1 cellular context compared by ENCODE assay signal in the genomic region with DNA sequence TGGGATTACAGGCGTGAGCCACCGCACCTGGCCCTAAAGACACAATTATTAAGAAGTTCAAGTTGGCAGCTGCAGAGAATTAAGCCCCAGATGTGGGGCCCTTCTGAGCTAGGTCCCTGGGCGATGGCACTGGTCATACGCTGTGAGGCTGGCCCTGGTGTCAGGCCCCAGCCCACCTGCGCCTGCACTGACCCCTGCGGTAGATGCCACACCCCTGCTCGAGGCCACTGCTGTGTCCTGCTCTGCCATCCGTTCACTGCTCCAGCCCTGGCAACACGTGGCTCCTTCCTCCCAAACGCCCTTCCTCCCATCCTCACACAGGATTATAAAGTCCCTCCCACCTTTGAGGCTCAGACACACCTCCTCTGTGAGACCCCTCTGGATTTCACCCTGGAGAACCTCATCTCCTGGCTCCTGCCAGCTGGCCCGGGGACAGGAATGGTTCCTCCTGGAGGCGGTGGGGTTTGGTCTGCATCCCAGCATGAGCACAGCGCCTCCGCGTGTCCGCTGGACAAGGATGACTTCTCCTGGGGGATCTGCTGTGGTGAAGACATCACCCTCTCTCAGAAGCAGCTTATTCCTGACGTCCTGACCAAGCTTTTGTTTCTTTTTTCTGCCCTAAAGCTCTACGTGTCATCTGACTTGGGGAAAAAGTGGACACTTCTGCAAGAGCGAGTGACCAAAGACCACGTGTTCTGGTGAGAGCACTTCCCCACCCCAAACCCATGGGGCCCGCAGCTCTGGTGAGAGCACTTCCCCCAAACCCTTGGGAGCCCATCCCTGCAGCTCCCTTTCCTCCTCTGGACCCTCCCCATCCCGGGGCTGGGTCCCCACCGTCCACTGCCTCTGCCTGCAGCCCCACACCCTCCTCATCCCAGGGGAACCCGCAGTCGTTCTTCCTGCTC.
TF ChIP-seq lines count a peak whose summit lies in the region.

No MANE protein-coding gene starts in this region.

TF ChIP-seq in GM23338, 12 proteins besides CTCF, POLR2A, EP300 and RAD21:
- TF ChIP-seq JUNB (IDR thresholded peaks at IDR 0.05; ENCODE audit: unreplicated experiment), result no peak
- no peak for TF ChIP-seq CREB1 (CRISPR knock-in tag; IDR thresholded peaks at IDR 0.05; ENCODE audit: low read depth)
- no peak for TF ChIP-seq EZH2 (IDR thresholded peaks at IDR 0.05; ENCODE audit: low read depth, unreplicated experiment)
- no peak for TF ChIP-seq STAT1 (IDR thresholded peaks at IDR 0.05; ENCODE audit: unreplicated experiment)
- TF ChIP-seq, protein P1, sequence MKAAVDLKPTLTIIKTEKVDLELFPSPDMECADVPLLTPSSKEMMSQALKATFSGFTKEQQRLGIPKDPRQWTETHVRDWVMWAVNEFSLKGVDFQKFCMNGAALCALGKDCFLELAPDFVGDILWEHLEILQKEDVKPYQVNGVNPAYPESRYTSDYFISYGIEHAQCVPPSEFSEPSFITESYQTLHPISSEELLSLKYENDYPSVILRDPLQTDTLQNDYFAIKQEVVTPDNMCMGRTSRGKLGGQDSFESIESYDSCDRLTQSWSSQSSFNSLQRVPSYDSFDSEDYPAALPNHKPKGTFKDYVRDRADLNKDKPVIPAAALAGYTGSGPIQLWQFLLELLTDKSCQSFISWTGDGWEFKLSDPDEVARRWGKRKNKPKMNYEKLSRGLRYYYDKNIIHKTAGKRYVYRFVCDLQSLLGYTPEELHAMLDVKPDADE (IDR thresholded peaks at IDR 0.05), result no peak
- no peak for TF ChIP-seq EZH2phosphoT487 (IDR thresholded peaks at IDR 0.05; ENCODE audit: unreplicated experiment)
- TF ChIP-seq POLR2AphosphoS5 (IDR thresholded peaks at IDR 0.05; ENCODE audit: low read depth), result no peak
- no peak for TF ChIP-seq NANOG (IDR thresholded peaks at IDR 0.05; ENCODE audit: borderline replicate concordance)
- no peak for TF ChIP-seq ZNF331 (CRISPR knock-in tag; IDR thresholded peaks at IDR 0.05; ENCODE audit: low read depth)
- no peak for TF ChIP-seq ZNF114 (CRISPR knock-in tag; IDR thresholded peaks at IDR 0.05)
- no peak for TF ChIP-seq REST (IDR thresholded peaks at IDR 0.05; ENCODE audit: unreplicated experiment)
- no peak for TF ChIP-seq ZNF462 (CRISPR knock-in tag; IDR thresholded peaks at IDR 0.05)
